16 cellular contexts compared by ENCODE assay signal in genomic region chr9:121942313-121942712, GRCh38.
DNase-seq lines count a peak whose midpoint lies in the region; ATAC-seq, FAIRE-seq and TF ChIP-seq lines count a peak whose summit lies in the region.
"Had no signal": no experiment of that assay in that cellular context is flagged by ENCODE, and none has a peak within 500 bp of the region (broad histone marks: within the 10 kb centered on the region; RNA-seq: fewer than 3 reads in every experiment).

No MANE protein-coding gene starts in this region.

- no peak for TF ChIP-seq POLR2A in H1 (IDR thresholded peaks at IDR 0.05; ENCODE audit: control extremely low read depth in 1 of 2, low read depth in 2 of 2, low read length in 2 of 2)

- TF ChIP-seq CTCF in DOHH2 (IDR thresholded peaks at IDR 0.05; ENCODE audit: low read depth, low read length, poor library complexity, severe bottlenecking) = no peak
- TF ChIP-seq CTCF in OCI-LY1 (IDR thresholded peaks at IDR 0.05; ENCODE audit: low read length) = no peak
- TF ChIP-seq CTCF in H1 (IDR thresholded peaks at IDR 0.05; ENCODE audit: control extremely low read depth in 1 of 3, insufficient read depth in 1 of 3, low read depth in 1 of 3, low read length in 3 of 3) = no peak

- no peak overlapping the region; the same call in 1 of the 2 replicates for H2BK15ac ChIP-seq in H1 (ENCODE audit: low read length)

- no peak for DNase-seq in H1 (ENCODE audit: low read depth in 1 of 2, low spot score in 2 of 2)
- DNase-seq in NCI-H2227 treated with DMSO at 0.1 percent for 48 hours (lab: John Stamatoyannopoulos, UW) = no peak
- DNase-seq in stimulated activated naive CD8-positive, alpha-beta T cell treated with anti-CD3 and anti-CD28 coated beads, Interleukin-15, amount 100 ng/mL, for 72 hours = no peak
- no peak for DNase-seq in activated T-helper 1 cell treated with anti-CD3 and anti-CD28 coated beads, Interleukin-12 subunit alpha, Interleukin-12 subunit beta, Interleukin-2, Interleukin-4 antibody, amounts not matched to agents 30 ng/mL and 10 ng/mL and 1 ng/mL, durations not matched to agents 14 hours and 24 hours and 36 hours (ENCODE audit: low spot score)
- no peak for DNase-seq in HuH-7.5 (ENCODE audit: low spot score)
- DNase-seq: ACHN; Calu3; CD8-positive, alpha-beta T cell; DMS79 treated with DMSO at 0.1 percent for 48 hours; EL had no signal

- H2BK5ac ChIP-seq in H1 (ENCODE audit: low read depth, low read length) = no peak overlapping the region

- peak overlapping the region; percentile 37; the same call in 1 of the 2 replicates for H2BK20ac ChIP-seq in H1 (ENCODE audit: low read length)

- peaks cover 58% of the 10 kb centered on the region for H3F3A ChIP-seq in DOHH2 (ENCODE audit: control insufficient read depth, insufficient read depth)
- H3F3A ChIP-seq in OCI-LY1 (ENCODE audit: insufficient read depth, low read length) = peaks cover 27% of the 10 kb centered on the region

- H3K23ac ChIP-seq in H1 (ENCODE audit: insufficient read length) = no peak overlapping the region

- H3K27ac ChIP-seq in DOHH2 (ENCODE audit: low read depth, low read length) = peak overlapping the region; percentile 100
- H3K27ac ChIP-seq in OCI-LY1 (ENCODE audit: low read depth, low read length, poor library complexity, severe bottlenecking) = peak overlapping the region; percentile 99
- no peak overlapping the region for H3K27ac ChIP-seq in H1 (ENCODE audit: low read depth, low read length)

- no peak overlapping the region for H2AK5ac ChIP-seq in H1 (ENCODE audit: low read depth, low read length)

- no peak overlapping the region for H4K8ac ChIP-seq in H1 (ENCODE audit: extremely low read depth, insufficient read depth, low read length)

- H4K20me1 ChIP-seq in DOHH2 (ENCODE audit: control insufficient read depth, insufficient read depth, low read depth, low read length) (no peaks in the 10 kb centered on the region), OCI-LY1 (ENCODE audit: insufficient read depth, low read length) (no peaks in the 10 kb centered on the region), H1 (replicated peaks in 1 of 2; ENCODE audit: control insufficient read depth in 1 of 2, insufficient read depth in 2 of 2, low read length in 2 of 2) (no peaks in the 10 kb centered on the region)

- ATAC-seq in stimulated activated naive CD8-positive, alpha-beta T cell treated with anti-CD3 and anti-CD28 coated beads, Interleukin-15, amount 100 ng/mL, for 72 hours = no peak
- ATAC-seq: CD8-positive, alpha-beta T cell; GM12878; K562 had no signal

- H3K36me3 ChIP-seq in DOHH2 (ENCODE audit: control insufficient read depth, low read length) (peaks cover 24% of the 10 kb centered on the region), OCI-LY1 (ENCODE audit: insufficient read depth, low read length) (no peaks in the 10 kb centered on the region), H1 (ENCODE audit: control insufficient read depth in 2 of 4, insufficient read depth in 4 of 4, low read length in 3 of 4) (no peaks in the 10 kb centered on the region)
- H3K36me3 ChIP-seq: HAP-1 had no signal

- FAIRE-seq in H1 (lab: Jason Lieb, UNC) = no peak
- FAIRE-seq: A204.1, GM12878, K562 had no signal

- H3K4ac ChIP-seq in H1 (replicated peaks; ENCODE audit: insufficient read length, low read depth, low read length) = no peak overlapping the region

- H2AFZ ChIP-seq in OCI-LY1 (ENCODE audit: low read length) (no peak overlapping the region), H1 (ENCODE audit: low read length) (no peak overlapping the region)

- no peak overlapping the region for H4K5ac ChIP-seq in H1 (ENCODE audit: insufficient read length, low read depth, low read length)

- CTCF ChIA-PET in H1 (lab: Charles Lee; ENCODE audit: partially characterized antibody) = interaction anchor here (1.0 to 2.2 kb wide), 3 partner anchors 11 to 404 kb away, joined by 3 to 6 read pairs (median 3); no protein-coding TSS in a partner anchor

- H2BK12ac ChIP-seq in H1 (ENCODE audit: low read depth, low read length) = no peak overlapping the region

- H2BK120ac ChIP-seq in H1 (replicated peaks; ENCODE audit: low read depth, low read length) = no peak overlapping the region

- WGBS in H1 (ENCODE audit: extremely low coverage in 1 of 2, insufficient coverage in 1 of 2, insufficient read length in 1 of 2, insufficient replicate concordance in 2 of 2, low coverage in 1 of 2, low lambda C conversion rate in 2 of 2, missing lambda C conversion rate in 1 of 2), 2 experiments = 87% methylated on average over 7 of the region's 7 CpGs; no CpG with 5 or more reads in 1 of the 2 experiments

- H3K14ac ChIP-seq in H1 (ENCODE audit: insufficient read length) = no peak overlapping the region

- peaks cover 99% of the 10 kb centered on the region for H3K4me1 ChIP-seq in DOHH2 (ENCODE audit: control insufficient read depth, low read length)
- peaks cover 100% of the 10 kb centered on the region for H3K4me1 ChIP-seq in OCI-LY1 (ENCODE audit: insufficient read depth, low read length, severe bottlenecking)
- H3K4me1 ChIP-seq in H1 (replicated peaks in 1 of 4; ENCODE audit: control insufficient read depth in 3 of 4, insufficient read depth in 4 of 4, low read length in 3 of 4) = peaks cover 0 to 5% (median 4%) of the 10 kb centered on the region in 4 experiments; a peak in 5 of 7 replicates
- H3K4me1 ChIP-seq: HAP-1 had no signal

- no peaks in the 10 kb centered on the region for H3K4me1 Mint-ChIP-seq in stimulated activated naive CD8-positive, alpha-beta T cell treated with anti-CD3 and anti-CD28 coated beads, Interleukin-15, amount 100 ng/mL, for 72 hours
- no peaks in the 10 kb centered on the region for H3K4me1 Mint-ChIP-seq in activated T-helper 1 cell treated with anti-CD3 and anti-CD28 coated beads, Interleukin-12 subunit alpha, Interleukin-12 subunit beta, Interleukin-2, Interleukin-4 antibody, amounts not matched to agents 30 ng/mL and 10 ng/mL and 1 ng/mL, durations not matched to agents 14 hours and 24 hours and 36 hours (ENCODE audit: low read depth)

- no peak overlapping the region for H3K4me3 Mint-ChIP-seq in stimulated activated naive CD8-positive, alpha-beta T cell treated with anti-CD3 and anti-CD28 coated beads, Interleukin-15, amount 100 ng/mL, for 72 hours
- H3K4me3 Mint-ChIP-seq in activated T-helper 1 cell treated with anti-CD3 and anti-CD28 coated beads, Interleukin-12 subunit alpha, Interleukin-12 subunit beta, Interleukin-2, Interleukin-4 antibody, amounts not matched to agents 30 ng/mL and 10 ng/mL and 1 ng/mL, durations not matched to agents 14 hours and 24 hours and 36 hours = no peak overlapping the region
- H3K4me3 Mint-ChIP-seq: CD8-positive, alpha-beta T cell had no signal

- H3K36me3 Mint-ChIP-seq in activated T-helper 1 cell treated with anti-CD3 and anti-CD28 coated beads, Interleukin-12 subunit alpha, Interleukin-12 subunit beta, Interleukin-2, Interleukin-4 antibody, amounts not matched to agents 30 ng/mL and 10 ng/mL and 1 ng/mL, durations not matched to agents 14 hours and 24 hours and 36 hours (ENCODE audit: low read depth) = no peaks in the 10 kb centered on the region

- no peaks in the 10 kb centered on the region for H3K27me3 Mint-ChIP-seq in stimulated activated naive CD8-positive, alpha-beta T cell treated with anti-CD3 and anti-CD28 coated beads, Interleukin-15, amount 100 ng/mL, for 72 hours
- H3K27me3 Mint-ChIP-seq in activated T-helper 1 cell treated with anti-CD3 and anti-CD28 coated beads, Interleukin-12 subunit alpha, Interleukin-12 subunit beta, Interleukin-2, Interleukin-4 antibody, amounts not matched to agents 30 ng/mL and 10 ng/mL and 1 ng/mL, durations not matched to agents 14 hours and 24 hours and 36 hours (ENCODE audit: insufficient read depth) = no peaks in the 10 kb centered on the region

- peak overlapping the region; percentile 67 for H3K4me3 ChIP-seq in DOHH2 (ENCODE audit: low read length)
- H3K4me3 ChIP-seq in OCI-LY1 (ENCODE audit: low read depth, low read length, poor library complexity, severe bottlenecking) = peak overlapping the region; percentile 57
- H3K4me3 ChIP-seq in H1 (ENCODE audit: extremely low read depth in 1 of 4, insufficient read depth in 2 of 4, low read depth in 3 of 4, low read length in 4 of 4) = no peak overlapping the region
- H3K4me3 ChIP-seq: GM12878, HAP-1, K562 had no signal

- no peaks in the 10 kb centered on the region for H3K27me3 ChIP-seq in DOHH2 (ENCODE audit: control insufficient read depth, low read length)
- H3K27me3 ChIP-seq in OCI-LY1 (ENCODE audit: insufficient read depth, low read length) = no peaks in the 10 kb centered on the region
- no peaks in the 10 kb centered on the region for H3K27me3 ChIP-seq in H1 (replicated peaks in 1 of 4; ENCODE audit: control insufficient read depth in 3 of 4, extremely low read depth in 1 of 4, insufficient read depth in 3 of 4, low read length in 3 of 4)

- H3K4me2 ChIP-seq in DOHH2 (ENCODE audit: low read length) (peak overlapping the region; percentile 95), OCI-LY1 (ENCODE audit: low read length) (peak overlapping the region; percentile 66), H1 (ENCODE audit: insufficient read depth in 1 of 2, low read depth in 2 of 2, low read length in 2 of 2) (no peak overlapping the region)

- H3K79me1 ChIP-seq in H1 (ENCODE audit: low read depth, low read length) = no peaks in the 10 kb centered on the region

- intact Hi-C loops in activated T-helper 1 cell treated with anti-CD3 and anti-CD28 coated beads, Interleukin-12 subunit alpha, Interleukin-12 subunit beta, Interleukin-2, Interleukin-4 antibody, amounts not matched to agents 30 ng/mL and 10 ng/mL and 1 ng/mL, durations not matched to agents 14 hours and 24 hours and 36 hours (cut with micrococcal nuclease) = no loop called here

- H4K91ac ChIP-seq in H1 (replicated peaks; ENCODE audit: insufficient read length, low read length) = no peak overlapping the region

- POLR2A ChIA-PET in H1 (lab: Charles Lee; ENCODE audit: partially characterized antibody) = no interaction called here

- no peak for TF ChIP-seq RAD21 in H1 (IDR thresholded peaks at IDR 0.05 in 1 of 2, conservative IDR thresholded peaks at IDR 0.05 in 1 of 2; ENCODE audit: low read depth in 2 of 2, low read length in 2 of 2)

- H3K9ac ChIP-seq in OCI-LY1 (ENCODE audit: low read length) = peak overlapping the region; percentile 79
- no peak overlapping the region for H3K9ac ChIP-seq in H1 (replicated peaks in 1 of 4; ENCODE audit: extremely low read depth in 1 of 4, low read depth in 3 of 4, low read length in 3 of 4)

- H3K79me2 ChIP-seq in DOHH2 (ENCODE audit: control insufficient read depth, low read length) (peaks cover 13% of the 10 kb centered on the region), OCI-LY1 (ENCODE audit: insufficient read depth, low read length) (no peaks in the 10 kb centered on the region), H1 (ENCODE audit: control insufficient read depth in 1 of 2, insufficient read depth in 2 of 2, low read length in 2 of 2) (no peaks in the 10 kb centered on the region)

- H3K23me2 ChIP-seq in H1 (ENCODE audit: low read depth, low read length) = no peaks in the 10 kb centered on the region

- H3K9me3 Mint-ChIP-seq in stimulated activated naive CD8-positive, alpha-beta T cell treated with anti-CD3 and anti-CD28 coated beads, Interleukin-15, amount 100 ng/mL, for 72 hours = no peaks in the 10 kb centered on the region
- no peaks in the 10 kb centered on the region for H3K9me3 Mint-ChIP-seq in activated T-helper 1 cell treated with anti-CD3 and anti-CD28 coated beads, Interleukin-12 subunit alpha, Interleukin-12 subunit beta, Interleukin-2, Interleukin-4 antibody, amounts not matched to agents 30 ng/mL and 10 ng/mL and 1 ng/mL, durations not matched to agents 14 hours and 24 hours and 36 hours
- H3K9me3 Mint-ChIP-seq: CD8-positive, alpha-beta T cell had no signal

- H3K9me2 ChIP-seq in DOHH2 (replicated peaks; ENCODE audit: control insufficient read depth, low read length) (no peaks in the 10 kb centered on the region), OCI-LY1 (ENCODE audit: low read depth, low read length) (no peaks in the 10 kb centered on the region)

- no peak overlapping the region for H3K56ac ChIP-seq in H1 (replicated peaks; ENCODE audit: insufficient read length, low read depth, low read length)

- no peak overlapping the region for H3K18ac ChIP-seq in H1 (ENCODE audit: extremely low read depth, low read length)

- H3K9me3 ChIP-seq in DOHH2 (ENCODE audit: control insufficient read depth, insufficient read depth, low read length) (no peaks in the 10 kb centered on the region), OCI-LY1 (ENCODE audit: low read length) (no peaks in the 10 kb centered on the region), H1 (ENCODE audit: insufficient read depth in 2 of 2, low read depth in 1 of 2, low read length in 1 of 2) (no peaks in the 10 kb centered on the region)
- H3K9me3 ChIP-seq: HAP-1 had no signal

- TF ChIP-seq EP300 in H1 (IDR thresholded peaks at IDR 0.05; ENCODE audit: borderline replicate concordance in 1 of 2, low read depth in 2 of 2, low read length in 2 of 2) = no peak

- H3K27ac Mint-ChIP-seq in stimulated activated naive CD8-positive, alpha-beta T cell treated with anti-CD3 and anti-CD28 coated beads, Interleukin-15, amount 100 ng/mL, for 72 hours = no peak overlapping the region
- H3K27ac Mint-ChIP-seq in activated T-helper 1 cell treated with anti-CD3 and anti-CD28 coated beads, Interleukin-12 subunit alpha, Interleukin-12 subunit beta, Interleukin-2, Interleukin-4 antibody, amounts not matched to agents 30 ng/mL and 10 ng/mL and 1 ng/mL, durations not matched to agents 14 hours and 24 hours and 36 hours = no peak overlapping the region
- H3K27ac Mint-ChIP-seq: CD8-positive, alpha-beta T cell had no signal

Comparison
In these comparisons a context has a peak if more than half of its experiments do, and no peak if none do; other contexts are left out.
1. H3K4me2 ChIP-seq: peak in DOHH2 (single experiment) and OCI-LY1 (single experiment); none in H1 (0 of 2).
2. H3K4me3 ChIP-seq: peak in DOHH2 (single experiment) and OCI-LY1 (single experiment); none in H1 (0 of 4).